Comparison of ENCODE assay signal across 1 cellular context in the genomic region with DNA sequence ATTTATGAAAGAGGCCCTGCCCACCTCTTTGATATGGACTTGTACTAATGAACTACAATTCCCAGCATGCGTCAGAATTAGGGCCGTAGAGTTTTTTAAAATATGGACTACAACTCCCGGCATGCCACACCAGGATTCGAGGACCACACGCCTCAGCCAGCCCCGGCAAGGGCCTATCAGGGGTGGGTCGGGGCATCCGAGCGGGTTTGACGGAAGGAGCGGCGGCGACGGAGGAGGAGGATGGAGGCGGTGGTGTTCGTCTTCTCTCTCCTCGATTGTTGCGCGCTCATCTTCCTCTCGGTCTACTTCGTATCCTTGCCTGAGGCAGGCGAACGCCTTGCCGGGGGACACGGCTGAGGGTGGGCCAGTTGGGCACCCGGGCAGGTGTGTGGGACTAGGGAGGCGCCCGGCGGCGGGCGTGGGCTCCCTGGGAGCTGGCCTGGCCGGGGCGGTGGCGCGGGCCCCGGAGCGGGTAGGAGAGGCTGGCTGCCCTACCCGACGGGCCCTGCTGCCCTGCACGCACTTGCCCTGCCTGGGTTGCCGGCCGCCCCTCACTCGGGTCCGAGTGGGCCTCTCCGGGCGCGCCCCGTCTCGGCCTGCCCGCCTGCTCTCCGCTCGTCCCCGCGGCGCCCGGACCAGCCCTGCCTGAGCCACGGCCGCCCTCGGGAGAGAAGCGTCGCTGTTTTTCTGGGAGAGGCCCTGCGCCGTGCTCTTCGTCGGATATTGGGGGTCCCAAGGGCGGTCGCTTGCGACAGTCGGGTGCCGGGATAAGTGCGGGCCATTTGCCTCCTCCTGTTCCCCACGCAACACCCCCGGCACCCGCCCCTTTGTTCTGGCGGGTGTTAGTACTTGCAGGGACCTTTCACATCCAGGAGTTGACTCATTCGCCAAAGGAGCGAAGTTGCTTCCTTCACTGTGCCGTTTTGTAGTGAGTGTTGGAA.
TF ChIP-seq lines count a peak whose summit lies in the region.

A gene (plus strand): TSS at position 195 of the 941 bp plus-strand sequence. CDS start 46 bp downstream, at position 241.

TF ChIP-seq in HepG2, 621 proteins besides CTCF, POLR2A, EP300 and RAD21 (continued from another document and continues in another):
- no peak for TF ChIP-seq ZNF549 (CRISPR knock-in tag; IDR thresholded peaks at IDR 0.05)
- TF ChIP-seq ZNF598 (CRISPR knock-in tag; IDR thresholded peaks at IDR 0.05; ENCODE audit: borderline replicate concordance) = no peak
- no peak for TF ChIP-seq GATAD2A (CRISPR knock-in tag; IDR thresholded peaks at IDR 0.05)
- TF ChIP-seq ZNF550 (CRISPR knock-in tag; IDR thresholded peaks at IDR 0.05; ENCODE audit: borderline replicate concordance) = no peak
- TF ChIP-seq ZBTB38 (CRISPR knock-in tag; IDR thresholded peaks at IDR 0.05) = 0 out of 2 replicates have a peak, but pooled peaks have one; percentile 25
- TF ChIP-seq, protein P1, sequence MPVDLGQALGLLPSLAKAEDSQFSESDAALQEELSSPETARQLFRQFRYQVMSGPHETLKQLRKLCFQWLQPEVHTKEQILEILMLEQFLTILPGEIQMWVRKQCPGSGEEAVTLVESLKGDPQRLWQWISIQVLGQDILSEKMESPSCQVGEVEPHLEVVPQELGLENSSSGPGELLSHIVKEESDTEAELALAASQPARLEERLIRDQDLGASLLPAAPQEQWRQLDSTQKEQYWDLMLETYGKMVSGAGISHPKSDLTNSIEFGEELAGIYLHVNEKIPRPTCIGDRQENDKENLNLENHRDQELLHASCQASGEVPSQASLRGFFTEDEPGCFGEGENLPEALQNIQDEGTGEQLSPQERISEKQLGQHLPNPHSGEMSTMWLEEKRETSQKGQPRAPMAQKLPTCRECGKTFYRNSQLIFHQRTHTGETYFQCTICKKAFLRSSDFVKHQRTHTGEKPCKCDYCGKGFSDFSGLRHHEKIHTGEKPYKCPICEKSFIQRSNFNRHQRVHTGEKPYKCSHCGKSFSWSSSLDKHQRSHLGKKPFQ (CRISPR knock-in tag; IDR thresholded peaks at IDR 0.05; ENCODE audit: insufficient replicate concordance) = no peak
- TF ChIP-seq PITX1 (CRISPR knock-in tag; IDR thresholded peaks at IDR 0.05) = no peak; the same call in 1 of the 2 replicates
- TF ChIP-seq, protein P2, sequence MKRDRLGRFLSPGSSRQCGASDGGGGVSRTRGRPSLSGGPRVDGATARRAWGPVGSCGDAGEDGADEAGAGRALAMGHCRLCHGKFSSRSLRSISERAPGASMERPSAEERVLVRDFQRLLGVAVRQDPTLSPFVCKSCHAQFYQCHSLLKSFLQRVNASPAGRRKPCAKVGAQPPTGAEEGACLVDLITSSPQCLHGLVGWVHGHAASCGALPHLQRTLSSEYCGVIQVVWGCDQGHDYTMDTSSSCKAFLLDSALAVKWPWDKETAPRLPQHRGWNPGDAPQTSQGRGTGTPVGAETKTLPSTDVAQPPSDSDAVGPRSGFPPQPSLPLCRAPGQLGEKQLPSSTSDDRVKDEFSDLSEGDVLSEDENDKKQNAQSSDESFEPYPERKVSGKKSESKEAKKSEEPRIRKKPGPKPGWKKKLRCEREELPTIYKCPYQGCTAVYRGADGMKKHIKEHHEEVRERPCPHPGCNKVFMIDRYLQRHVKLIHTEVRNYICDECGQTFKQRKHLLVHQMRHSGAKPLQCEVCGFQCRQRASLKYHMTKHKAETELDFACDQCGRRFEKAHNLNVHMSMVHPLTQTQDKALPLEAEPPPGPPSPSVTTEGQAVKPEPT (CRISPR knock-in tag; IDR thresholded peaks at IDR 0.05; ENCODE audit: low read depth) = no peak
- TF ChIP-seq ETV6 (CRISPR knock-in tag; conservative IDR thresholded peaks at IDR 0.05) = 0 out of 2 replicates have a peak, but pooled peaks have one; percentile 61
- TF ChIP-seq ZKSCAN5 (CRISPR knock-in tag; IDR thresholded peaks at IDR 0.05) = no peak
- TF ChIP-seq, protein P3, sequence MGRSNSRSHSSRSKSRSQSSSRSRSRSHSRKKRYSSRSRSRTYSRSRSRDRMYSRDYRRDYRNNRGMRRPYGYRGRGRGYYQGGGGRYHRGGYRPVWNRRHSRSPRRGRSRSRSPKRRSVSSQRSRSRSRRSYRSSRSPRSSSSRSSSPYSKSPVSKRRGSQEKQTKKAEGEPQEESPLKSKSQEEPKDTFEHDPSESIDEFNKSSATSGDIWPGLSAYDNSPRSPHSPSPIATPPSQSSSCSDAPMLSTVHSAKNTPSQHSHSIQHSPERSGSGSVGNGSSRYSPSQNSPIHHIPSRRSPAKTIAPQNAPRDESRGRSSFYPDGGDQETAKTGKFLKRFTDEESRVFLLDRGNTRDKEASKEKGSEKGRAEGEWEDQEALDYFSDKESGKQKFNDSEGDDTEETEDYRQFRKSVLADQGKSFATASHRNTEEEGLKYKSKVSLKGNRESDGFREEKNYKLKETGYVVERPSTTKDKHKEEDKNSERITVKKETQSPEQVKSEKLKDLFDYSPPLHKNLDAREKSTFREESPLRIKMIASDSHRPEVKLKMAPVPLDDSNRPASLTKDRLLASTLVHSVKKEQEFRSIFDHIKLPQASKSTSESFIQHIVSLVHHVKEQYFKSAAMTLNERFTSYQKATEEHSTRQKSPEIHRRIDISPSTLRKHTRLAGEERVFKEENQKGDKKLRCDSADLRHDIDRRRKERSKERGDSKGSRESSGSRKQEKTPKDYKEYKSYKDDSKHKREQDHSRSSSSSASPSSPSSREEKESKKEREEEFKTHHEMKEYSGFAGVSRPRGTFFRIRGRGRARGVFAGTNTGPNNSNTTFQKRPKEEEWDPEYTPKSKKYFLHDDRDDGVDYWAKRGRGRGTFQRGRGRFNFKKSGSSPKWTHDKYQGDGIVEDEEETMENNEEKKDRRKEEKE (IDR thresholded peaks at IDR 0.05) = no peak
- no peak for TF ChIP-seq NR2F1 (CRISPR knock-in tag; IDR thresholded peaks at IDR 0.05)
- TF ChIP-seq GABPA (IDR thresholded peaks at IDR 0.05; ENCODE audit: low read depth, low read length) = no peak
- peak; percentile 80 for TF ChIP-seq GABPA (CRISPR knock-in tag; IDR thresholded peaks at IDR 0.05; ENCODE audit: low read depth)
- peak; percentile 59; the same call in 1 of the 2 replicates for TF ChIP-seq ATF7-NPFF (CRISPR knock-in tag; IDR thresholded peaks at IDR 0.05; ENCODE audit: low read depth)
- TF ChIP-seq, protein P4, sequence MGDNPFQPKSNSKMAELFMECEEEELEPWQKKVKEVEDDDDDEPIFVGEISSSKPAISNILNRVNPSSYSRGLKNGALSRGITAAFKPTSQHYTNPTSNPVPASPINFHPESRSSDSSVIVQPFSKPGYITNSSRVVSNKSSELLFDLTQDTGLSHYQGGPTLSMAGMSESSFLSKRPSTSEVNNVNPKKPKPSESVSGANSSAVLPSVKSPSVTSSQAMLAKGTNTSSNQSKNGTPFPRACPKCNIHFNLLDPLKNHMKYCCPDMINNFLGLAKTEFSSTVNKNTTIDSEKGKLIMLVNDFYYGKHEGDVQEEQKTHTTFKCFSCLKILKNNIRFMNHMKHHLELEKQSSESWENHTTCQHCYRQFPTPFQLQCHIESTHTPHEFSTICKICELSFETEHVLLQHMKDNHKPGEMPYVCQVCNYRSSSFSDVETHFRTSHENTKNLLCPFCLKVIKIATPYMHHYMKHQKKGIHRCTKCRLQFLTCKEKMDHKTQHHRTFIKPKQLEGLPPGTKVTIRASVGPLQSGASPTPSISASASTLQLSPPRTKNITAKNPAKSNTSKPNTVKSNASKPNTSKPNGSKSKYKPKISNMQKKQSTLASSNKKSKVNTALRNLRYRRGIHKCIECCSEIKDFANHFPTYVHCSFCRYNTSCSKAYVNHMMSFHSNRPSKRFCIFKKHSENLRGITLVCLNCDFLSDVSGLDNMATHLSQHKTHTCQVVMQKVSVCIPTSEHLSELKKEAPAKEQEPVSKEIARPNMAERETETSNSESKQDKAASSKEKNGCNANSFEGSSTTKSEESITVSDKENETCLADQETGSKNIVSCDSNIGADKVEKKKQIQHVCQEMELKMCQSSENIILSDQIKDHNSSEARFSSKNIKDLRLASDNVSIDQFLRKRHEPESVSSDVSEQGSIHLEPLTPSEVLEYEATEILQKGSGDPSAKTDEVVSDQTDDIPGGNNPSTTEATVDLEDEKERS (CRISPR knock-in tag; IDR thresholded peaks at IDR 0.05) = no peak
- TF ChIP-seq MIER2 (CRISPR knock-in tag; IDR thresholded peaks at IDR 0.05) = no peak
- TF ChIP-seq THAP11 (CRISPR knock-in tag; IDR thresholded peaks at IDR 0.05) = peak; percentile 99
- TF ChIP-seq, protein P5, sequence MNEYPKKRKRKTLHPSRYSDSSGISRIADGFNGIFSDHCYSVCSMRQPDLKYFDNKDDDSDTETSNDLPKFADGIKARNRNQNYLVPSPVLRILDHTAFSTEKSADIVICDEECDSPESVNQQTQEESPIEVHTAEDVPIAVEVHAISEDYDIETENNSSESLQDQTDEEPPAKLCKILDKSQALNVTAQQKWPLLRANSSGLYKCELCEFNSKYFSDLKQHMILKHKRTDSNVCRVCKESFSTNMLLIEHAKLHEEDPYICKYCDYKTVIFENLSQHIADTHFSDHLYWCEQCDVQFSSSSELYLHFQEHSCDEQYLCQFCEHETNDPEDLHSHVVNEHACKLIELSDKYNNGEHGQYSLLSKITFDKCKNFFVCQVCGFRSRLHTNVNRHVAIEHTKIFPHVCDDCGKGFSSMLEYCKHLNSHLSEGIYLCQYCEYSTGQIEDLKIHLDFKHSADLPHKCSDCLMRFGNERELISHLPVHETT (CRISPR knock-in tag; conservative IDR thresholded peaks at IDR 0.05) = no peak
- peak; percentile 35; the same call in 1 of the 2 replicates for TF ChIP-seq KDM5B (CRISPR knock-in tag; IDR thresholded peaks at IDR 0.05; ENCODE audit: borderline replicate concordance)
- no peak for TF ChIP-seq HNF4A (CRISPR knock-in tag; IDR thresholded peaks at IDR 0.05)
- TF ChIP-seq AHR (CRISPR knock-in tag; IDR thresholded peaks at IDR 0.05) = no peak
- peak; percentile 74; the same call in 1 of the 2 replicates for TF ChIP-seq TBX2 (CRISPR knock-in tag; IDR thresholded peaks at IDR 0.05; ENCODE audit: borderline replicate concordance)
- TF ChIP-seq CENPX (CRISPR knock-in tag; IDR thresholded peaks at IDR 0.05) = no peak
- TF ChIP-seq, protein P6, sequence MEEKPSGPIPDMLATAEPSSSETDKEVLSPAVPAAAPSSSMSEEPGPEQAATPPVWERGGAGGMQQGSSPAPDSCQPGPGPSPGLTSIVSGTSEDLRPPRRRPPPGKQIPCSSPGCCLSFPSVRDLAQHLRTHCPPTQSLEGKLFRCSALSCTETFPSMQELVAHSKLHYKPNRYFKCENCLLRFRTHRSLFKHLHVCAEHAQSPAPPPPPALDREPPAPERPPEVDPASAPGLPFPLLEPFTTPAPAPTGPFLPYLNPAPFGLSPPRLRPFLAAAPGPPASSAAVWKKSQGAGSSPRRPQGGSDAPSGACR (CRISPR knock-in tag; IDR thresholded peaks at IDR 0.05) = no peak
- no peak for TF ChIP-seq SOX13 (IDR thresholded peaks at IDR 0.05)
- no peak for TF ChIP-seq SOX13 (CRISPR knock-in tag; conservative IDR thresholded peaks at IDR 0.05 in 1 of 2, IDR thresholded peaks at IDR 0.05 in 1 of 2)
- TF ChIP-seq, protein P7, sequence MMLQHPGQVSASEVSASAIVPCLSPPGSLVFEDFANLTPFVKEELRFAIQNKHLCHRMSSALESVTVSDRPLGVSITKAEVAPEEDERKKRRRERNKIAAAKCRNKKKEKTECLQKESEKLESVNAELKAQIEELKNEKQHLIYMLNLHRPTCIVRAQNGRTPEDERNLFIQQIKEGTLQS (CRISPR knock-in tag; IDR thresholded peaks at IDR 0.05) = no peak
- 0 out of 2 replicates have a peak, but pooled peaks have one; percentile 35 for TF ChIP-seq RNF2 (conservative IDR thresholded peaks at IDR 0.05; ENCODE audit: low read depth)
- TF ChIP-seq SETDB1 (CRISPR knock-in tag; IDR thresholded peaks at IDR 0.05; ENCODE audit: borderline replicate concordance) = no peak
- no peak for TF ChIP-seq TCF7 (IDR thresholded peaks at IDR 0.05; ENCODE audit: low read depth)
- TF ChIP-seq RFX5 (IDR thresholded peaks at IDR 0.05; ENCODE audit: low read depth, low read length) = no peak
- TF ChIP-seq GPN1 (CRISPR knock-in tag; IDR thresholded peaks at IDR 0.05; ENCODE audit: borderline replicate concordance) = no peak
- TF ChIP-seq ZNF232 (CRISPR knock-in tag; IDR thresholded peaks at IDR 0.05; ENCODE audit: borderline replicate concordance) = no peak
- TF ChIP-seq, protein P8, sequence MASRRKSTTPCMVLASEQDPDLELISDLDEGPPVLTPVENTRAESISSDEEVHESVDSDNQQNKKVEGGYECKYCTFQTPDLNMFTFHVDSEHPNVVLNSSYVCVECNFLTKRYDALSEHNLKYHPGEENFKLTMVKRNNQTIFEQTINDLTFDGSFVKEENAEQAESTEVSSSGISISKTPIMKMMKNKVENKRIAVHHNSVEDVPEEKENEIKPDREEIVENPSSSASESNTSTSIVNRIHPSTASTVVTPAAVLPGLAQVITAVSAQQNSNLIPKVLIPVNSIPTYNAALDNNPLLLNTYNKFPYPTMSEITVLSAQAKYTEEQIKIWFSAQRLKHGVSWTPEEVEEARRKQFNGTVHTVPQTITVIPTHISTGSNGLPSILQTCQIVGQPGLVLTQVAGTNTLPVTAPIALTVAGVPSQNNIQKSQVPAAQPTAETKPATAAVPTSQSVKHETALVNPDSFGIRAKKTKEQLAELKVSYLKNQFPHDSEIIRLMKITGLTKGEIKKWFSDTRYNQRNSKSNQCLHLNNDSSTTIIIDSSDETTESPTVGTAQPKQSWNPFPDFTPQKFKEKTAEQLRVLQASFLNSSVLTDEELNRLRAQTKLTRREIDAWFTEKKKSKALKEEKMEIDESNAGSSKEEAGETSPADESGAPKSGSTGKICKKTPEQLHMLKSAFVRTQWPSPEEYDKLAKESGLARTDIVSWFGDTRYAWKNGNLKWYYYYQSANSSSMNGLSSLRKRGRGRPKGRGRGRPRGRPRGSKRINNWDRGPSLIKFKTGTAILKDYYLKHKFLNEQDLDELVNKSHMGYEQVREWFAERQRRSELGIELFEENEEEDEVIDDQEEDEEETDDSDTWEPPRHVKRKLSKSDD (CRISPR knock-in tag; IDR thresholded peaks at IDR 0.05; ENCODE audit: low read depth) = no peak
- no peak for TF ChIP-seq ZFP37 (CRISPR knock-in tag; IDR thresholded peaks at IDR 0.05; ENCODE audit: borderline replicate concordance)
- no peak for TF ChIP-seq ATAD3A (CRISPR knock-in tag; IDR thresholded peaks at IDR 0.05)
- TF ChIP-seq JDP2 (CRISPR knock-in tag; IDR thresholded peaks at IDR 0.05; ENCODE audit: borderline replicate concordance) = no peak
- no peak for TF ChIP-seq ZNF747 (CRISPR knock-in tag; IDR thresholded peaks at IDR 0.05; ENCODE audit: borderline replicate concordance)
- TF ChIP-seq ZBTB7B (CRISPR knock-in tag; IDR thresholded peaks at IDR 0.05) = no peak
- TF ChIP-seq ISX (CRISPR knock-in tag; conservative IDR thresholded peaks at IDR 0.05) = no peak
- TF ChIP-seq IRF2 (CRISPR knock-in tag; IDR thresholded peaks at IDR 0.05) = peak; percentile 88
